Comparison of ENCODE assay signal across 19 cellular contexts in genomic region chr3:25485673-25486072, GRCh38. TPM values are rescaled to one million over a fixed set of nuclear protein-coding genes. Genes with fewer than 3 reads are reported as not detected.
"Had no signal": no experiment of that assay in that cellular context is flagged by ENCODE, and none has a peak within 500 bp of the region (broad histone marks: within the 10 kb centered on the region; RNA-seq: fewer than 3 reads in every experiment).

No MANE protein-coding gene starts in this region.

- ATAC-seq: activated CD4-positive, CD25-positive, alpha-beta regulatory T cell treated with anti-CD3 and anti-CD28 coated beads, Interleukin-2, amount 50 U/mL, for 24 hours; activated T-cell treated with anti-CD3 and anti-CD28 coated beads, Interleukin-2, amount 50 U/mL, for 72 hours; left lobe of liver; natural killer cell treated with Interleukin-12 subunit alpha and Interleukin-12 subunit beta and Interleukin-15 and Interleukin-18, amount 100 ng/mL, for 72 hours had no signal

- H3K27me3 ChIP-seq: spleen had no signal

- H3K9me3 ChIP-seq: thoracic aorta had no signal

- H3K4me1 Mint-ChIP-seq: activated CD4-positive, alpha-beta memory T cell treated with anti-CD3 and anti-CD28 coated beads, Interleukin-2, amount 10 ng/mL, durations not matched to agents 7 days and 5 days; activated CD4-positive, alpha-beta T cell treated with anti-CD3 and anti-CD28 coated beads, Interleukin-2, amount 10 ng/mL, durations not matched to agents 24 days and 14 days; activated naive CD8-positive, alpha-beta T cell treated with anti-CD3 and anti-CD28 coated beads, Interleukin-2, amount 10 ng/mL, durations not matched to agents 7 days and 5 days had no signal

- H3K36me3 Mint-ChIP-seq: activated naive CD8-positive, alpha-beta T cell treated with anti-CD3 and anti-CD28 coated beads, Interleukin-2, amount 10 ng/mL, durations not matched to agents 7 days and 5 days; natural killer cell treated with Interleukin-12 subunit alpha and Interleukin-12 subunit beta and Interleukin-15 and Interleukin-18, amount 100 ng/mL, for 72 hours had no signal

- H3K27ac Mint-ChIP-seq: activated CD4-positive, alpha-beta memory T cell treated with anti-CD3 and anti-CD28 coated beads, Interleukin-2, amount 10 ng/mL, durations not matched to agents 7 days and 5 days; activated CD4-positive, alpha-beta T cell treated with anti-CD3 and anti-CD28 coated beads, Interleukin-2, amount 10 ng/mL, durations not matched to agents 24 days and 14 days; activated naive CD4-positive, alpha-beta T cell treated with anti-CD3 and anti-CD28 coated beads for 36 hours; activated naive CD8-positive, alpha-beta T cell treated with anti-CD3 and anti-CD28 coated beads, Interleukin-2, amount 10 ng/mL, durations not matched to agents 7 days and 5 days; activated T-cell treated with anti-CD3 and anti-CD28 coated beads, Interleukin-2, amount 50 U/mL, for 72 hours; natural killer cell treated with Interleukin-12 subunit alpha and Interleukin-12 subunit beta and Interleukin-15 and Interleukin-18, amount 100 ng/mL, for 72 hours had no signal

- H3K4me3 ChIP-seq: spleen, thoracic aorta had no signal

- H3K9me3 Mint-ChIP-seq: activated CD4-positive, alpha-beta memory T cell treated with anti-CD3 and anti-CD28 coated beads, Interleukin-2, amount 10 ng/mL, durations not matched to agents 7 days and 5 days; activated CD4-positive, alpha-beta T cell treated with anti-CD3 and anti-CD28 coated beads, Interleukin-2, amount 10 ng/mL, durations not matched to agents 24 days and 14 days; activated naive CD4-positive, alpha-beta T cell treated with anti-CD3 and anti-CD28 coated beads for 36 hours; activated naive CD8-positive, alpha-beta T cell treated with anti-CD3 and anti-CD28 coated beads, Interleukin-2, amount 10 ng/mL, durations not matched to agents 7 days and 5 days; activated T-cell treated with anti-CD3 and anti-CD28 coated beads, Interleukin-2, amount 50 U/mL, for 72 hours; natural killer cell treated with Interleukin-12 subunit alpha and Interleukin-12 subunit beta and Interleukin-15 and Interleukin-18, amount 100 ng/mL, for 72 hours had no signal

- H3K27me3 Mint-ChIP-seq: activated CD4-positive, alpha-beta memory T cell treated with anti-CD3 and anti-CD28 coated beads, Interleukin-2, amount 10 ng/mL, durations not matched to agents 7 days and 5 days had no signal

- H3K27ac ChIP-seq: spleen, thoracic aorta, VCaP had no signal

- H3K4me3 Mint-ChIP-seq: activated CD4-positive, alpha-beta memory T cell treated with anti-CD3 and anti-CD28 coated beads, Interleukin-2, amount 10 ng/mL, durations not matched to agents 7 days and 5 days; activated CD4-positive, alpha-beta T cell treated with anti-CD3 and anti-CD28 coated beads, Interleukin-2, amount 10 ng/mL, durations not matched to agents 24 days and 14 days; activated naive CD4-positive, alpha-beta T cell treated with anti-CD3 and anti-CD28 coated beads for 36 hours; activated naive CD8-positive, alpha-beta T cell treated with anti-CD3 and anti-CD28 coated beads, Interleukin-2, amount 10 ng/mL, durations not matched to agents 7 days and 5 days; activated T-cell treated with anti-CD3 and anti-CD28 coated beads, Interleukin-2, amount 50 U/mL, for 72 hours; natural killer cell treated with Interleukin-12 subunit alpha and Interleukin-12 subunit beta and Interleukin-15 and Interleukin-18, amount 100 ng/mL, for 72 hours had no signal

- DNase-seq: activated CD4-positive, alpha-beta memory T cell treated with anti-CD3 and anti-CD28 coated beads, Interleukin-2, amount 10 ng/mL, durations not matched to agents 7 days and 5 days; activated CD4-positive, alpha-beta T cell treated with anti-CD3 and anti-CD28 coated beads, Interleukin-2, amount 10 ng/mL, durations not matched to agents 24 days and 14 days; activated effector memory CD4-positive, alpha-beta T cell treated with Interleukin-2 at 50 U/mL for 16 hours; activated naive CD4-positive, alpha-beta T cell treated with anti-CD3 and anti-CD28 coated beads for 36 hours; activated naive CD8-positive, alpha-beta T cell treated with anti-CD3 and anti-CD28 coated beads, Interleukin-2, amount 10 ng/mL, durations not matched to agents 7 days and 5 days; activated T-cell treated with anti-CD3 and anti-CD28 coated beads, Interleukin-2, amount 50 U/mL, for 72 hours; amniotic stem cell; foreskin fibroblast; kidney; mammary epithelial cell; spleen; stimulated activated CD4-positive, alpha-beta T cell treated with anti-CD3 and anti-CD28 coated beads, Interleukin-4, amount 100 ng/mL, for 1 hour; stimulated activated naive CD4-positive, alpha-beta T cell had no signal

- H3K36me3 ChIP-seq: spleen, thoracic aorta had no signal

RNA-seq across cellular contexts. Expression of gene RARB, which starts 57.6 kb away (rescaled TPM):
- total RNA-seq: activated CD4-positive, alpha-beta memory T cell treated with anti-CD3 and anti-CD28 coated beads, Interleukin-2, amount 10 ng/mL, durations not matched to agents 7 days and 5 days; activated CD4-positive, alpha-beta T cell treated with anti-CD3 and anti-CD28 coated beads, Interleukin-2, amount 10 ng/mL, durations not matched to agents 24 days and 14 days; activated naive CD4-positive, alpha-beta T cell treated with anti-CD3 and anti-CD28 coated beads for 36 hours; activated naive CD8-positive, alpha-beta T cell treated with anti-CD3 and anti-CD28 coated beads, Interleukin-2, amount 10 ng/mL, durations not matched to agents 7 days and 5 days; activated T-cell treated with anti-CD3 and anti-CD28 coated beads, Interleukin-2, amount 50 U/mL, for 72 hours; natural killer cell treated with Interleukin-12 subunit alpha and Interleukin-12 subunit beta and Interleukin-15 and Interleukin-18, amount 100 ng/mL, for 72 hours; T-helper 2 cell treated with Interferon-gamma antibody and Interleukin-4, amounts not matched to agents 100 ng/mL and 5 ng/mL, for 36 hours had no signal
